In genomic region chr15:75903331-75904240, GRCh38 we compare ENCODE assay signal across 8 cellular contexts. TPM values are rescaled to one million over a fixed set of nuclear protein-coding genes. Genes with fewer than 3 reads are reported as not detected.
DNase-seq lines count a peak whose midpoint lies in the region; ATAC-seq and TF ChIP-seq lines count a peak whose summit lies in the region.

TSS of gene FBXO22 (plus strand) at chr15:75903878. CDS start at chr15:75903964, 86 bp downstream.

- CTCF ChIA-PET in A673 (lab: Charles Lee): interaction anchor here (0.5 to 0.6 kb wide), 2 partner anchors 37 to 1388 kb away, joined by 3 read pairs; no protein-coding TSS in a partner anchor

- intact Hi-C loops in A673 (cut with micrococcal nuclease; ENCODE audit: unreplicated experiment): no loop called here
- intact Hi-C loops in breast epithelium (cut with DNase I; ENCODE audit: low total_unique reads): no loop called here

- no peaks in the 10 kb centered on the region for H3K36me3 ChIP-seq in A673 (ENCODE audit: insufficient read depth, low read length, poor library complexity, severe bottlenecking)
- H3K36me3 ChIP-seq in WERI-Rb-1: peaks cover 50% of the 10 kb centered on the region
- no peaks in the 10 kb centered on the region for H3K36me3 ChIP-seq in breast epithelium
- H3K36me3 ChIP-seq in iPS-20b (ENCODE audit: insufficient read depth, low read depth, low read length): peaks cover 60% of the 10 kb centered on the region

- TF ChIP-seq POLR2A in breast epithelium (IDR thresholded peaks at IDR 0.05): no peak

- DNase-seq in A673 (ENCODE audit: low spot score): peak; percentile 96
- DNase-seq in NCI-H2171 (lab: John Stamatoyannopoulos, UW): peak; percentile 94
- peak; percentile 93 for DNase-seq in WERI-Rb-1
- peak; percentile 85 to 88 for DNase-seq in breast epithelium (ENCODE audit: low spot score in 2 of 2)

- H3K9me3 ChIP-seq in A673 (ENCODE audit: low read depth, low read length, poor library complexity, severe bottlenecking): no peaks in the 10 kb centered on the region
- H3K9me3 ChIP-seq in WERI-Rb-1 (ENCODE audit: severe bottlenecking): no peaks in the 10 kb centered on the region
- H3K9me3 ChIP-seq in breast epithelium: no peaks in the 10 kb centered on the region
- H3K9me3 ChIP-seq in iPS-20b (ENCODE audit: insufficient read depth, low read depth, low read length): no peaks in the 10 kb centered on the region

- BruUV-seq in A673 (replicated peaks; lab: Mats Ljungman, UMichigan): TSS peak; percentile 95

- no peaks in the 10 kb centered on the region for H3K27me3 ChIP-seq in A673 (replicated peaks; ENCODE audit: insufficient read depth, low read depth, low read length, poor library complexity)
- H3K27me3 ChIP-seq in WERI-Rb-1 (ENCODE audit: insufficient read depth, low read depth, severe bottlenecking): no peaks in the 10 kb centered on the region
- H3K27me3 ChIP-seq in breast epithelium: no peaks in the 10 kb centered on the region
- H3K27me3 ChIP-seq in iPS-20b (ENCODE audit: insufficient read depth, low read length): no peaks in the 10 kb centered on the region

- H3K4me3 ChIP-seq in A673 (ENCODE audit: low read depth, low read length, poor library complexity, severe bottlenecking) (peak within 1 kb of the TSS; percentile 98), WERI-Rb-1 (ENCODE audit: low read depth, low read length) (peak within 1 kb of the TSS; percentile 87), breast epithelium (peak within 1 kb of the TSS; percentile 73 to 99 (median 76)), iPS-20b (ENCODE audit: low read length) (peak within 1 kb of the TSS; percentile 100), skin epidermis (peak within 1 kb of the TSS; percentile 63 to 99 (median 84))

- TF ChIP-seq CTCF in A673 (conservative IDR thresholded peaks at IDR 0.05; ENCODE audit: low read depth, low read length) (no peak), WERI-Rb-1 (IDR thresholded peaks at IDR 0.05; ENCODE audit: low read depth, low read length) (no peak), breast epithelium (IDR thresholded peaks at IDR 0.05) (no peak)

- peaks cover 5% of the 10 kb centered on the region for H3K4me1 ChIP-seq in A673 (ENCODE audit: insufficient read depth, low read length, poor library complexity, severe bottlenecking)
- H3K4me1 ChIP-seq in breast epithelium: no peaks in the 10 kb centered on the region
- peaks cover 23% of the 10 kb centered on the region for H3K4me1 ChIP-seq in iPS-20b (ENCODE audit: insufficient read depth, low read length)

- ATAC-seq in GM18861 (IDR thresholded peaks at IDR 0.05; ENCODE audit: unreplicated experiment) (peak; percentile 82), HG03095 (IDR thresholded peaks at IDR 0.05; ENCODE audit: unreplicated experiment) (peak; percentile 94)

- H3K27ac ChIP-seq in A673 (ENCODE audit: low read depth, low read length, poor library complexity, severe bottlenecking) (peak within 1 kb of the TSS; percentile 93), WERI-Rb-1 (peak within 1 kb of the TSS; percentile 99), breast epithelium (peak within 1 kb of the TSS; percentile 78 to 86), iPS-20b (ENCODE audit: low read length) (peak within 1 kb of the TSS; percentile 95), skin epidermis (peak within 1 kb of the TSS; percentile 23 to 98 (median 89))

- POLR2A ChIA-PET in A673 (lab: Charles Lee; ENCODE audit: low non-redundant PET): no interaction called here

- H3K9ac ChIP-seq in iPS-20b (ENCODE audit: low read depth, low read length): peak within 1 kb of the TSS; percentile 99

RNA-seq across cellular contexts. Expression of gene FBXO22, which starts in this region (rescaled TPM):
- 59.0 and 67.2 TPM in 2 replicates for total RNA-seq in A673 (2021)
- total RNA-seq in breast epithelium: 10 to 100 TPM; 12.8 to 25.3 (median 24.6) TPM

Comparison
In these comparisons a context has a peak if more than half of its experiments do, and no peak if none do; other contexts are left out.
1. Peak in every context shown above with its lines: DNase-seq, ATAC-seq, H3K4me3 ChIP-seq and H3K27ac ChIP-seq.